Comparison of ENCODE assay signal across 8 cellular contexts in genomic region chr3:123202451-123202850, GRCh38. TPM values are rescaled to one million over a fixed set of nuclear protein-coding genes. Genes with fewer than 3 reads are reported as not detected.
DNase-seq lines count a peak whose midpoint lies in the region; ATAC-seq and TF ChIP-seq lines count a peak whose summit lies in the region.

No MANE protein-coding gene starts in this region.

- H3K9me3 Mint-ChIP-seq in T-cell = peaks cover 0 to 15% (median 8%) of the 10 kb centered on the region in 3 donors
- no peaks in the 10 kb centered on the region for H3K9me3 Mint-ChIP-seq in progenitor cell of endocrine pancreas (ENCODE audit: low read depth)

- H3K4me3 Mint-ChIP-seq in T-cell = peak overlapping the region; percentile 84 to 92 (median 92)
- H3K4me3 Mint-ChIP-seq in progenitor cell of endocrine pancreas (ENCODE audit: low read depth) = peak overlapping the region; percentile 77

- no peaks in the 10 kb centered on the region for H3K36me3 Mint-ChIP-seq in T-cell
- no peaks in the 10 kb centered on the region for H3K36me3 Mint-ChIP-seq in progenitor cell of endocrine pancreas (ENCODE audit: insufficient read depth)

- TF ChIP-seq CTCF in fibroblast of mammary gland (conservative IDR thresholded peaks at IDR 0.05; ENCODE audit: control insufficient read depth, insufficient read depth, low read depth, low read length) (no peak), progenitor cell of endocrine pancreas (IDR thresholded peaks at IDR 0.05; ENCODE audit: unreplicated experiment) (no peak)

- DNase-seq in stimulated activated CD4-positive, alpha-beta T cell treated with anti-CD3 and anti-CD28 coated beads, Interleukin-15, amount 100 ng/mL, for 24 hours = peak; percentile 4
- no peak for DNase-seq in stimulated activated CD4-positive, alpha-beta T cell treated with anti-CD3 and anti-CD28 coated beads, Interleukin-4, amount 100 ng/mL, for 1 hour
- peak in 1 of 34 experiments; percentile 2 for DNase-seq in T-cell
- DNase-seq in fibroblast of mammary gland (ENCODE audit: low read depth) = no peak
- no peak for DNase-seq in progenitor cell of endocrine pancreas (ENCODE audit: low spot score, unreplicated experiment)
- no peak for DNase-seq in epidermal melanocyte (ENCODE audit: insufficient read length, low spot score)
- DNase-seq in effector CD4-positive, alpha-beta T cell = no peak

- H3K27ac Mint-ChIP-seq in T-cell (peak overlapping the region; percentile 97 to 98), progenitor cell of endocrine pancreas (peak overlapping the region; percentile 91)

- POLR2A ChIA-PET in T-cell (lab: Charles Lee) = interaction anchor here in 1 of 2 donors (1.0 to 1.8 kb wide), 5 partner anchors 13 to 818 kb away, joined by 4 to 11 read pairs (median 6); partner anchors contain the start of genes FAM162A, HSPBAP1 and KPNA1

- peak overlapping the region; percentile 94 for H3K4me3 ChIP-seq in fibroblast of mammary gland (ENCODE audit: control insufficient read depth, low read depth, low read length)

- no peaks in the 10 kb centered on the region for H3K27me3 Mint-ChIP-seq in T-cell
- H3K27me3 Mint-ChIP-seq in progenitor cell of endocrine pancreas = no peaks in the 10 kb centered on the region

- H3K4me1 Mint-ChIP-seq in T-cell = peaks cover 25 to 34% (median 30%) of the 10 kb centered on the region in 3 donors
- peaks cover 7% of the 10 kb centered on the region for H3K4me1 Mint-ChIP-seq in progenitor cell of endocrine pancreas (ENCODE audit: low read depth)

- ATAC-seq in T-cell (replicated peaks in 1 of 4) (no peak), GM21515 (IDR thresholded peaks at IDR 0.05; ENCODE audit: unreplicated experiment) (no peak)

- CTCF ChIA-PET in T-cell (lab: Charles Lee) = interaction anchor here in 1 of 2 donors (0.7 kb wide), 1 partner anchor 1378 kb away, joined by 3 read pairs; no protein-coding TSS in a partner anchor

RNA-seq across cellular contexts. Expression of gene SEC22A, which starts 0.7 kb away (rescaled TPM):
- total RNA-seq in T-cell = 10 to 100 TPM; 14.4 to 22.5 (median 18.7) TPM
- 13.9 and 14.0 TPM in 2 replicates for total RNA-seq in progenitor cell of endocrine pancreas
